ENCODE assay signal across 1 cellular context in the genomic region with DNA sequence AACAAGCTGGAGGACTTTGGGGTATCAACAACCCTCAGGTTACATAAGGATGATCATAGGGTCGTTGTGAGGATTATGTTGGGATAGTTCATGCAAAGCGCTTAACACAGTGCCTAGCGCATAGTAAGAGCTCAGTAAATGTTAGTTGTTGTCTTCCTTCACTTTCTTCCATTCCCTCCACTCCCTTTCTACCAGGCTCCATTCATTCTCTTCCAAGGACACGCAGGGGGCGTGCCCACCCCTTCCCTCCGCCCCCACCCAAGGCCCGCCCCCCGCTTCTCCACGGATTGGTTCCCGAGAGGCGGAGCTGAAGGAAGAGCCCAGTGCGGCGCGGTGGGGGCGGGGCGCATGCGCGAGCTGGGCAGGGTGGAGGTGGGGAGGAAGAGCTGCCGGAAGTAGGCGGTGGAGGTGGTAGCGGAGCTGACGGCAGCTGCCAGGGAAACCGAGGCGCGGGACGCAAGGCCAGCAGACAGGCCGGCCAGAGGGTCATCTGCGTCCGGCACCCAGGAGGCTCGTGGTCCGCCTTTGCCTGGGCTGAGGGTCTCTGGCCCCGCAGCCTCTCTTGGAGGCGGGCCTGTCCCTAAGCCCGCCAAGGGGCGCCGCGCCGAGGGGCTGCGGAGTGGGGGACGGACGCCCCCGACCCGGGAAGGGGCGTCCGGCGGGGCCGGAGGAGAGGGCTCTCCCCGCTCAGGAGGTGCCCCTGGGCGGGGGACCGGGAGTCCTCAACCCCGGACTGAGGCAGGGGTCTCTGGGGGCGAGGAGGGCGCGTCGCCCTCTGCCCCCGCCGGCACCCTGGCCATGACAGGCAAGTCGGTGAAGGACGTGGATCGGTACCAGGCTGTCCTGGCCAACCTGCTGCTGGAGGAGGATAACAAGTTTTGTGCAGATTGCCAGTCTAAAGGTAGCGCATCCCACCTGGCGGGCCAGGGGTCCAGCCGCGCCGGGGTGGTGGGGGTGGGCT.
A peak's percentile ranks its signal among the peaks of the same experiment; 100 is the strongest.
TF ChIP-seq lines count a peak whose summit lies in the region.

A gene (plus strand): TSS at position 405 of the 961 bp plus-strand sequence. CDS start 394 bp downstream, at position 799.

TF ChIP-seq in K562, 482 proteins besides CTCF, POLR2A, EP300 and RAD21 (continued from another document and continues in another):
- TF ChIP-seq, protein P1, sequence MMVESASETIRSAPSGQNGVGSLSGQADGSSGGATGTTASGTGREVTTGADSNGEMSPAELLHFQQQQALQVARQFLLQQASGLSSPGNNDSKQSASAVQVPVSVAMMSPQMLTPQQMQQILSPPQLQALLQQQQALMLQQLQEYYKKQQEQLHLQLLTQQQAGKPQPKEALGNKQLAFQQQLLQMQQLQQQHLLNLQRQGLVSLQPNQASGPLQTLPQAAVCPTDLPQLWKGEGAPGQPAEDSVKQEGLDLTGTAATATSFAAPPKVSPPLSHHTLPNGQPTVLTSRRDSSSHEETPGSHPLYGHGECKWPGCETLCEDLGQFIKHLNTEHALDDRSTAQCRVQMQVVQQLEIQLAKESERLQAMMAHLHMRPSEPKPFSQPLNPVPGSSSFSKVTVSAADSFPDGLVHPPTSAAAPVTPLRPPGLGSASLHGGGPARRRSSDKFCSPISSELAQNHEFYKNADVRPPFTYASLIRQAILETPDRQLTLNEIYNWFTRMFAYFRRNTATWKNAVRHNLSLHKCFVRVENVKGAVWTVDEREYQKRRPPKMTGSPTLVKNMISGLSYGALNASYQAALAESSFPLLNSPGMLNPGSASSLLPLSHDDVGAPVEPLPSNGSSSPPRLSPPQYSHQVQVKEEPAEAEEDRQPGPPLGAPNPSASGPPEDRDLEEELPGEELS (CRISPR knock-in tag; IDR thresholded peaks at IDR 0.05; ENCODE audit: borderline replicate concordance), result no peak
- no peak for TF ChIP-seq CHD1 (IDR thresholded peaks at IDR 0.05; ENCODE audit: low read length)
- TF ChIP-seq, protein P2, sequence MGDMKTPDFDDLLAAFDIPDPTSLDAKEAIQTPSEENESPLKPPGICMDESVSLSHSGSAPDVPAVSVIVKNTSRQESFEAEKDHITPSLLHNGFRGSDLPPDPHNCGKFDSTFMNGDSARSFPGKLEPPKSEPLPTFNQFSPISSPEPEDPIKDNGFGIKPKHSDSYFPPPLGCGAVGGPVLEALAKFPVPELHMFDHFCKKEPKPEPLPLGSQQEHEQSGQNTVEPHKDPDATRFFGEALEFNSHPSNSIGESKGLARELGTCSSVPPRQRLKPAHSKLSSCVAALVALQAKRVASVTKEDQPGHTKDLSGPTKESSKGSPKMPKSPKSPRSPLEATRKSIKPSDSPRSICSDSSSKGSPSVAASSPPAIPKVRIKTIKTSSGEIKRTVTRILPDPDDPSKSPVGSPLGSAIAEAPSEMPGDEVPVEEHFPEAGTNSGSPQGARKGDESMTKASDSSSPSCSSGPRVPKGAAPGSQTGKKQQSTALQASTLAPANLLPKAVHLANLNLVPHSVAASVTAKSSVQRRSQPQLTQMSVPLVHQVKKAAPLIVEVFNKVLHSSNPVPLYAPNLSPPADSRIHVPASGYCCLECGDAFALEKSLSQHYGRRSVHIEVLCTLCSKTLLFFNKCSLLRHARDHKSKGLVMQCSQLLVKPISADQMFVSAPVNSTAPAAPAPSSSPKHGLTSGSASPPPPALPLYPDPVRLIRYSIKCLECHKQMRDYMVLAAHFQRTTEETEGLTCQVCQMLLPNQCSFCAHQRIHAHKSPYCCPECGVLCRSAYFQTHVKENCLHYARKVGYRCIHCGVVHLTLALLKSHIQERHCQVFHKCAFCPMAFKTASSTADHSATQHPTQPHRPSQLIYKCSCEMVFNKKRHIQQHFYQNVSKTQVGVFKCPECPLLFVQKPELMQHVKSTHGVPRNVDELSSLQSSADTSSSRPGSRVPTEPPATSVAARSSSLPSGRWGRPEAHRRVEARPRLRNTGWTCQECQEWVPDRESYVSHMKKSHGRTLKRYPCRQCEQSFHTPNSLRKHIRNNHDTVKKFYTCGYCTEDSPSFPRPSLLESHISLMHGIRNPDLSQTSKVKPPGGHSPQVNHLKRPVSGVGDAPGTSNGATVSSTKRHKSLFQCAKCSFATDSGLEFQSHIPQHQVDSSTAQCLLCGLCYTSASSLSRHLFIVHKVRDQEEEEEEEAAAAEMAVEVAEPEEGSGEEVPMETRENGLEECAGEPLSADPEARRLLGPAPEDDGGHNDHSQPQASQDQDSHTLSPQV (IDR thresholded peaks at IDR 0.05), result no peak
- TF ChIP-seq, protein P3, sequence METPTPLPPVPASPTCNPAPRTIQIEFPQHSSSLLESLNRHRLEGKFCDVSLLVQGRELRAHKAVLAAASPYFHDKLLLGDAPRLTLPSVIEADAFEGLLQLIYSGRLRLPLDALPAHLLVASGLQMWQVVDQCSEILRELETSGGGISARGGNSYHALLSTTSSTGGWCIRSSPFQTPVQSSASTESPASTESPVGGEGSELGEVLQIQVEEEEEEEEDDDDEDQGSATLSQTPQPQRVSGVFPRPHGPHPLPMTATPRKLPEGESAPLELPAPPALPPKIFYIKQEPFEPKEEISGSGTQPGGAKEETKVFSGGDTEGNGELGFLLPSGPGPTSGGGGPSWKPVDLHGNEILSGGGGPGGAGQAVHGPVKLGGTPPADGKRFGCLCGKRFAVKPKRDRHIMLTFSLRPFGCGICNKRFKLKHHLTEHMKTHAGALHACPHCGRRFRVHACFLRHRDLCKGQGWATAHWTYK (CRISPR knock-in tag; IDR thresholded peaks at IDR 0.05), result no peak
- no peak for TF ChIP-seq ZNF282 (CRISPR knock-in tag; IDR thresholded peaks at IDR 0.05)
- TF ChIP-seq CBFB (CRISPR knock-in tag; IDR thresholded peaks at IDR 0.05), result no peak
- TF ChIP-seq TRIM24 (IDR thresholded peaks at IDR 0.05), result no peak
- no peak for TF ChIP-seq NR1H2 (CRISPR knock-in tag; IDR thresholded peaks at IDR 0.05)
- TF ChIP-seq ZNF134 (CRISPR knock-in tag; conservative IDR thresholded peaks at IDR 0.05), result no peak
- TF ChIP-seq, protein P4, sequence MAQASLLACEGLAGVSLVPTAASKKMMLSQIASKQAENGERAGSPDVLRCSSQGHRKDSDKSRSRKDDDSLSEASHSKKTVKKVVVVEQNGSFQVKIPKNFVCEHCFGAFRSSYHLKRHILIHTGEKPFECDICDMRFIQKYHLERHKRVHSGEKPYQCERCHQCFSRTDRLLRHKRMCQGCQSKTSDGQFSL (CRISPR knock-in tag; IDR thresholded peaks at IDR 0.05), result no peak
- TF ChIP-seq, protein P4 (tag; IDR thresholded peaks at IDR 0.05), result no peak
- TF ChIP-seq, protein P5, sequence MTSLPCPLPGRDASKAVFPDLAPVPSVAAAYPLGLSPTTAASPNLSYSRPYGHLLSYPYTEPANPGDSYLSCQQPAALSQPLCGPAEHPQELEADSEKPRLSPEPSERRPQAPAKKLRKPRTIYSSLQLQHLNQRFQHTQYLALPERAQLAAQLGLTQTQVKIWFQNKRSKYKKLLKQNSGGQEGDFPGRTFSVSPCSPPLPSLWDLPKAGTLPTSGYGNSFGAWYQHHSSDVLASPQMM (CRISPR knock-in tag; IDR thresholded peaks at IDR 0.05), result no peak
- TF ChIP-seq ZNF589 (CRISPR knock-in tag; IDR thresholded peaks at IDR 0.05; ENCODE audit: low read depth), result no peak
- no peak for TF ChIP-seq SMAD1 (IDR thresholded peaks at IDR 0.05; ENCODE audit: low read depth, low read length, partially characterized antibody)
- TF ChIP-seq, protein P6, sequence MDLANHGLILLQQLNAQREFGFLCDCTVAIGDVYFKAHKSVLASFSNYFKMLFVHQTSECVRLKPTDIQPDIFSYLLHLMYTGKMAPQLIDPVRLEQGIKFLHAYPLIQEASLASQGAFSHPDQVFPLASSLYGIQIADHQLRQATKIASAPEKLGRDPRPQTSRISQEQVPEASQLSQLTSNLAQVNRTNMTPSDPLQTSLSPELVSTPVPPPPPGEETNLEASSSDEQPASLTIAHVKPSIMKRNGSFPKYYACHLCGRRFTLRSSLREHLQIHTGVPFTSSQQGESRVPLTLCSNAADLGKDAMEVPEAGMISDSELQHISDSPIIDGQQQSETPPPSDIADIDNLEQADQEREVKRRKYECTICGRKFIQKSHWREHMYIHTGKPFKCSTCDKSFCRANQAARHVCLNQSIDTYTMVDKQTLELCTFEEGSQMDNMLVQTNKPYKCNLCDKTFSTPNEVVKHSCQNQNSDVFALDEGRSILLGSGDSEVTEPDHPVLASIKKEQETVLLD (IDR thresholded peaks at IDR 0.05), result peak; percentile 93
- no peak for TF ChIP-seq DDX20 (tag; IDR thresholded peaks at IDR 0.05; ENCODE audit: low read depth)
- no peak for TF ChIP-seq ESRRB (CRISPR knock-in tag; IDR thresholded peaks at IDR 0.05; ENCODE audit: borderline replicate concordance)
- no peak for TF ChIP-seq U2AF1 (optimal IDR thresholded peaks at IDR 0.05; ENCODE audit: low read depth, low read length)
- TF ChIP-seq L3MBTL2 (IDR thresholded peaks at IDR 0.05), result no peak
- TF ChIP-seq SETDB1 (IDR thresholded peaks at IDR 0.05; ENCODE audit: low read length), result no peak
- no peak; the same call in 1 of the 2 replicates for TF ChIP-seq ZNF324 (CRISPR knock-in tag; IDR thresholded peaks at IDR 0.05)
- TF ChIP-seq, protein P7, sequence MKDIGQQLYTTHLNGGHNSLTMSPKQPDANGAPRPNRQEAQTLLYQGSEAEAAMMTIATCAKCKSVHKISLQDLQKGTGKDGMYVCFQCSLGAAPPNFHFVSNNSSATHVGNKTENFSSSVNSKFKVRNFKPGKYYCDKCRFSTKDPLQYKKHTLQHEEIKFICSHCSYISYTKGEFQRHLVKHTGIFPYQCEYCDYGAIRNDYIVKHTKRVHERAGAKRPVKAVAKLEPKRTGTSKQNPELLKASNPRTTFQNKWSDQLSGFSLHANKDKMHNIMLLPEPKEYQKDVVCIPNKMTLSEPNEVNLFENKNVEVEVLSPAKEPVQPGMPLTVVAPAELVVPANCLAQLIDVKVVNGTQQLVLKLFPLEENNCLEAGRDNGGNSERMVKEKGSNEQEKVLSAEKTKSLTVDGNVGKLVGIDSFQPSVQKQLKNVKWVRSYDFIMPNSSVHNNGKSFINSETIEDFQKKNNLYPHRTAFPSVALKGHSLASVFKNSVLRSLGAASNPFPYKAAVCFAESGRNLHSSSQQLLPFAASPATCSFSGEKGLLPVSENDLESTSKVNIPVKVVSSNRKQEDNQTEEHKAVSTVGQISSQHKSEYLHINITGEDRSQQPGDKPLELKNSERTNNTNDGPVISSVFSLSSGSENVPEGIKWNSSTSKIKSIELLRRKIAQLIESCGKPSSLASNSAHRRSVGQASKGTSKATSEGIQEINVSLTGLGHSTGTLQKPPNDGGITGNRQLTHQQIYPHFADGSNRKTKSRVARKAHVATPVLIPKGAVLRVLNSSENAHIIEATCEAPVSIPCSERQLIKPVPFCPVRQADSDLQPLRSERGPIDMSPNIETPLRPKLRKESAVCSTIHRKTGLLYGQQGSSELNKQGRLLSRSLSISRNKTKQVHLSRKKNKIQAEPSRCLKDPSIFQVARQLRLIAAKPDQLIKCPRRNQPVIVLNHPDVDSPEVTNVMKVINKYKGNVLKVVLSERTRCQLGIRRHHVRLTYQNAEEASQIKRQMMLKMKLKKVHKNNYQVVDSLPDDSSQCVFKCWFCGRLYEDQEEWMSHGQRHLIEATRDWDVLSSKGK (CRISPR knock-in tag; IDR thresholded peaks at IDR 0.05), result no peak
- TF ChIP-seq CAMTA2 (CRISPR knock-in tag; conservative IDR thresholded peaks at IDR 0.05), result no peak
- TF ChIP-seq JUN (IDR thresholded peaks at IDR 0.05; ENCODE audit: borderline replicate concordance, low read depth, low read length), result no peak
- TF ChIP-seq JUN (CRISPR knock-in tag; IDR thresholded peaks at IDR 0.05; ENCODE audit: borderline replicate concordance), result 0 out of 2 replicates have a peak, but pooled peaks have one; percentile 19
- peak; percentile 83 for TF ChIP-seq RBFOX2 (IDR thresholded peaks at IDR 0.05; ENCODE audit: low read depth, low read length)
- TF ChIP-seq TAF7 (tag; IDR thresholded peaks at IDR 0.05), result no peak
- TF ChIP-seq ZNF79 (CRISPR knock-in tag; IDR thresholded peaks at IDR 0.05; ENCODE audit: low read depth), result no peak
- TF ChIP-seq EZH2 (IDR thresholded peaks at IDR 0.05; ENCODE audit: borderline replicate concordance, low read depth, low read length), result no peak
- no peak for TF ChIP-seq ZNF431 (CRISPR knock-in tag; IDR thresholded peaks at IDR 0.05)
- TF ChIP-seq LARP7 (IDR thresholded peaks at IDR 0.05), result no peak
- TF ChIP-seq YBX1 (IDR thresholded peaks at IDR 0.05), result no peak
- peak; percentile 51; the same call in 1 of the 2 replicates for TF ChIP-seq SPI1 (IDR thresholded peaks at IDR 0.05; ENCODE audit: borderline replicate concordance, low read depth, low read length)
- TF ChIP-seq ERF (CRISPR knock-in tag; IDR thresholded peaks at IDR 0.05), result no peak
- no peak for TF ChIP-seq ZNF644 (tag; IDR thresholded peaks at IDR 0.05; ENCODE audit: low read depth)
- TF ChIP-seq SIN3A (IDR thresholded peaks at IDR 0.05; ENCODE audit: borderline replicate concordance in 2 of 2, control insufficient read depth in 1 of 2, low read depth in 2 of 2, low read length in 2 of 2), result peak; percentile 84 to 86; a peak in 2 of 4 replicates
- no peak for TF ChIP-seq HDAC3 (IDR thresholded peaks at IDR 0.05; ENCODE audit: borderline replicate concordance, partially characterized antibody)
- TF ChIP-seq, protein P8, sequence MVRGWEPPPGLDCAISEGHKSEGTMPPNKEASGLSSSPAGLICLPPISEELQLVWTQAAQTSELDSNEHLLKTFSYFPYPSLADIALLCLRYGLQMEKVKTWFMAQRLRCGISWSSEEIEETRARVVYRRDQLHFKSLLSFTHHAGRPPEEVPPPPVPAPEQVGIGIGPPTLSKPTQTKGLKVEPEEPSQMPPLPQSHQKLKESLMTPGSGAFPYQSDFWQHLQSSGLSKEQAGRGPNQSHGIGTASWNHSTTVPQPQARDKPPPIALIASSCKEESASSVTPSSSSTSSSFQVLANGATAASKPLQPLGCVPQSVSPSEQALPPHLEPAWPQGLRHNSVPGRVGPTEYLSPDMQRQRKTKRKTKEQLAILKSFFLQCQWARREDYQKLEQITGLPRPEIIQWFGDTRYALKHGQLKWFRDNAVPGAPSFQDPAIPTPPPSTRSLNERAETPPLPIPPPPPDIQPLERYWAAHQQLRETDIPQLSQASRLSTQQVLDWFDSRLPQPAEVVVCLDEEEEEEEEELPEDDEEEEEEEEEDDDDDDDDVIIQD (CRISPR knock-in tag; IDR thresholded peaks at IDR 0.05), result no peak
- no peak for TF ChIP-seq FUS (optimal IDR thresholded peaks at IDR 0.05; ENCODE audit: low read depth, low read length)
- TF ChIP-seq, protein P9, sequence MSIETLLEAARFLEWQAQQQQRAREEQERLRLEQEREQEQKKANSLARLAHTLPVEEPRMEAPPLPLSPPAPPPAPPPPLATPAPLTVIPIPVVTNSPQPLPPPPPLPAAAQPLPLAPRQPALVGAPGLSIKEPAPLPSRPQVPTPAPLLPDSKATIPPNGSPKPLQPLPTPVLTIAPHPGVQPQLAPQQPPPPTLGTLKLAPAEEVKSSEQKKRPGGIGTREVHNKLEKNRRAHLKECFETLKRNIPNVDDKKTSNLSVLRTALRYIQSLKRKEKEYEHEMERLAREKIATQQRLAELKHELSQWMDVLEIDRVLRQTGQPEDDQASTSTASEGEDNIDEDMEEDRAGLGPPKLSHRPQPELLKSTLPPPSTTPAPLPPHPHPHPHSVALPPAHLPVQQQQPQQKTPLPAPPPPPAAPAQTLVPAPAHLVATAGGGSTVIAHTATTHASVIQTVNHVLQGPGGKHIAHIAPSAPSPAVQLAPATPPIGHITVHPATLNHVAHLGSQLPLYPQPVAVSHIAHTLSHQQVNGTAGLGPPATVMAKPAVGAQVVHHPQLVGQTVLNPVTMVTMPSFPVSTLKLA (conservative IDR thresholded peaks at IDR 0.05), result no peak; a peak in 2 of 4 replicates
- no peak for TF ChIP-seq PYGO2 (tag; IDR thresholded peaks at IDR 0.05)
- TF ChIP-seq FOXJ2 (tag; IDR thresholded peaks at IDR 0.05), result no peak
- no peak for TF ChIP-seq ZNF561 (CRISPR knock-in tag; conservative IDR thresholded peaks at IDR 0.05)
